In genomic region chr17:31802502-31802901, GRCh38 we compare ENCODE assay signal across 2 cellular contexts.
TF ChIP-seq lines count a peak whose summit lies in the region.

No MANE protein-coding gene starts in this region.

TF ChIP-seq in IMR-90, 13 proteins besides CTCF, POLR2A, EP300 and RAD21:
- TF ChIP-seq MXI1 (IDR thresholded peaks at IDR 0.05; ENCODE audit: borderline replicate concordance, low read depth, low read length) = no peak
- TF ChIP-seq MAFK (IDR thresholded peaks at IDR 0.05; ENCODE audit: low read depth, low read length) = no peak
- TF ChIP-seq MAZ (IDR thresholded peaks at IDR 0.05; ENCODE audit: borderline replicate concordance, low read depth, low read length) = no peak
- TF ChIP-seq ELK1 (IDR thresholded peaks at IDR 0.05; ENCODE audit: borderline replicate concordance, low read depth, low read length) = no peak
- TF ChIP-seq RFX5 (IDR thresholded peaks at IDR 0.05; ENCODE audit: low read depth, low read length) = no peak
- TF ChIP-seq USF2 (IDR thresholded peaks at IDR 0.05; ENCODE audit: low read depth, low read length) = no peak

TF ChIP-seq in SK-N-SH, 30 proteins besides CTCF, POLR2A, EP300 and RAD21:
- TF ChIP-seq YY1 (IDR thresholded peaks at IDR 0.05; ENCODE audit: low read depth) (peak; percentile 40; the same call in 1 of the 2 replicates), MXI1 (IDR thresholded peaks at IDR 0.05; ENCODE audit: low read depth, low read length) (no peak)
